In the genomic region with DNA sequence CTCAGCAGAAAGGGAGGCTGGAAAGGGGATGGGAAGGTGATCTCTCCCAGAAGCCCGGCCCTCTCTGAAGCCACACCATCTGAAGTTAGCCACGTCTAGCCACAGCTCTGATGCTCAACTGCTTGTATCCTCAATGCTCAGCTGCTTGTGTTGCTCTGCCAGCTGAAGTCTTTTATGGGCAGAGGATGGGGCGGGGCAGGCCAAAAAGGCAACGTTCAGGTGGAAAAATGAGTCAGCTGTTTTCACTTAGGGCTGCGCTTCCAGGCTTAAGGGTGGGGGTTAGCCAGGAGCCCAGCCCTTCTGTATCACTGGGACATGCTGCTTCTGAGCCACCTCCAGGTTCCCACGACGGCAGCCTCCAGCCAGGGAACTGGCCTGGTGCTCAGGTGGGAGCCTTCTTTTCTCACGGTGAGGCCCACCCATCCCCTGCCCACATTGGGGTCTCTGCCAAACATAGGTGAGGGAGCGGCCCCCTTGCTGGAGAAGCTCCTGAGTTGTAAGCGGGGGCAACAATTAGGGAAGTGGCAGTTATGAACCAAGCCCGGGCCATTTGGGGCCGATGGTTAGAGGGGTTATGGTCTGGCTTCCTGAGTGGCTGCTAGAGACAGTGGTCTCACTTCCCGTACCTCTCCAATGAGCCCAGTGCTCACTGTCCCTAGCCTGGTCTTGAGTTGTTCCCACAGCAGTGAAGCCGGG, we compare ENCODE assay signal across 16 cellular contexts. TPM values are rescaled to one million over a fixed set of nuclear protein-coding genes. Genes with fewer than 3 reads are reported as not detected.
DNase-seq lines count a peak whose midpoint lies in the region; ATAC-seq and TF ChIP-seq lines count a peak whose summit lies in the region.
"Had no signal": no experiment of that assay in that cellular context is flagged by ENCODE, and none has a peak within 500 bp of the region (broad histone marks: within the 10 kb centered on the region; RNA-seq: fewer than 3 reads in every experiment).

No MANE protein-coding gene starts in this region.

- H3K4me2 ChIP-seq in mesendoderm (ENCODE audit: low read length) = no peak overlapping the region

- TF ChIP-seq CTCF in VCaP (conservative IDR thresholded peaks at IDR 0.05) (no peak), mucosa of descending colon (IDR thresholded peaks at IDR 0.05) (no peak), WERI-Rb-1 (IDR thresholded peaks at IDR 0.05; ENCODE audit: low read depth, low read length) (no peak)

- H4K8ac ChIP-seq in mesendoderm (ENCODE audit: low read depth, low read length) = no peak overlapping the region

- H3K79me2 ChIP-seq in mesendoderm (ENCODE audit: control insufficient read depth, insufficient read depth, low read length) = no peaks in the 10 kb centered on the region

- intact Hi-C loops in mucosa of descending colon (cut with DNase I, micrococcal nuclease) = loop anchor here (10.0 kb wide), 2 partner anchors 144 to 174 kb away; no protein-coding TSS in a partner anchor

- no peak overlapping the region for H3K9ac ChIP-seq in mesendoderm (ENCODE audit: low read length)

- H2AK5ac ChIP-seq in mesendoderm (ENCODE audit: low read length) = no peak overlapping the region

- no peak overlapping the region for H3K18ac ChIP-seq in mesendoderm (ENCODE audit: low read length)

- no peak overlapping the region for H4K5ac ChIP-seq in mesendoderm (ENCODE audit: low read length)

- H3K9me3 ChIP-seq in mucosa of descending colon (no peaks in the 10 kb centered on the region), WERI-Rb-1 (ENCODE audit: severe bottlenecking) (no peaks in the 10 kb centered on the region)
- H3K9me3 ChIP-seq: ascending aorta had no signal

- H3K56ac ChIP-seq in mesendoderm (ENCODE audit: low read length) = no peak overlapping the region

- no peak overlapping the region for H3K4ac ChIP-seq in mesendoderm (ENCODE audit: low read depth, low read length)

- H3K4me3 ChIP-seq in mucosa of descending colon (no peak overlapping the region), mesendoderm (ENCODE audit: low read length) (no peak overlapping the region), WERI-Rb-1 (ENCODE audit: low read depth, low read length) (no peak overlapping the region)
- H3K4me3 ChIP-seq: ascending aorta had no signal

- no CpG with 5 or more reads among the region's 14 CpGs for WGBS in mesendoderm (ENCODE audit: extremely low coverage, insufficient coverage, low lambda C conversion rate)

- no peak overlapping the region for H3K23ac ChIP-seq in mesendoderm (ENCODE audit: low read length)

- no peak overlapping the region for H2BK15ac ChIP-seq in mesendoderm (replicated peaks; ENCODE audit: low read depth)

- H3K4me1 ChIP-seq in mucosa of descending colon (ENCODE audit: low read depth) (peaks cover 3% of the 10 kb centered on the region), mesendoderm (ENCODE audit: control insufficient read depth, low read depth, low read length) (peaks cover 1% of the 10 kb centered on the region)
- H3K4me1 ChIP-seq: ascending aorta had no signal

- in situ Hi-C loops in Caki2 (cut with HindIII; ENCODE audit: low pct_unique_long_range_greater_than_20kb, low sequenced_read_pairs) = no loop called here

- peak; percentile 78 for ATAC-seq in mucosa of descending colon

- no peak overlapping the region for H2BK120ac ChIP-seq in mesendoderm (ENCODE audit: low read depth, low read length)

- H3K27me3 ChIP-seq in mesendoderm (ENCODE audit: insufficient read depth, low read length, poor library complexity) = no peaks in the 10 kb centered on the region
- H3K27me3 ChIP-seq in WERI-Rb-1 (ENCODE audit: insufficient read depth, low read depth, severe bottlenecking) = no peaks in the 10 kb centered on the region
- H3K27me3 ChIP-seq: ascending aorta had no signal

- no peaks in the 10 kb centered on the region for H3K79me1 ChIP-seq in mesendoderm (ENCODE audit: low read length)

- H2BK5ac ChIP-seq in mesendoderm (ENCODE audit: low read length) = no peak overlapping the region

- H3K27ac ChIP-seq in VCaP (peak overlapping the region; percentile 40; the same call in 1 of the 2 replicates), mesendoderm (ENCODE audit: low read depth, low read length) (no peak overlapping the region), WERI-Rb-1 (no peak overlapping the region)
- H3K27ac ChIP-seq: ascending aorta, C4-2B had no signal

- H3K36me3 ChIP-seq in mucosa of descending colon (ENCODE audit: low read depth) (no peaks in the 10 kb centered on the region), mesendoderm (ENCODE audit: control insufficient read depth, insufficient read depth, low read length) (no peaks in the 10 kb centered on the region), WERI-Rb-1 (no peaks in the 10 kb centered on the region)
- H3K36me3 ChIP-seq: ascending aorta had no signal

- DNase-seq in Caki2 (ENCODE audit: low read depth) (peak; percentile 18), M059J (ENCODE audit: low read depth) (peak; percentile 20), mucosa of descending colon (peak in 2 of 3 donors; percentile 46 to 58), mesendoderm (no peak), WERI-Rb-1 (no peak), hepatic stellate cell (ENCODE audit: low spot score) (no peak), amniotic stem cell (lab: John Stamatoyannopoulos, UW) (no peak)
- DNase-seq: activated effector memory CD4-positive, alpha-beta T cell treated with anti-CD3 and anti-CD28 coated beads, Interleukin-2, amount 50 U/mL, for 16 hours; foreskin fibroblast; midbrain; stimulated activated CD8-positive, alpha-beta memory T cell treated with anti-CD3 and anti-CD28 coated beads, Interleukin-4, amount 100 ng/mL, for 48 hours had no signal

RNA-seq across cellular contexts. Expression of a gene that starts 44.8 kb away (rescaled TPM):
- not detected in 2 replicates for total RNA-seq in Caki2 (2014; rRNA removed; shearing (Covaris generic); ENCODE audit: low replicate concordance)
- total RNA-seq in M059J (2014; rRNA removed; shearing (Covaris generic)) = not detected in 2 replicates
- total RNA-seq in mucosa of descending colon = not detected
- polyA plus RNA-seq in mesendoderm (2013, experiment 1 of 2) = 0.03 TPM
- polyA plus RNA-seq in mesendoderm (2013, experiment 2 of 2) = not detected
- total RNA-seq: activated CD8-positive, alpha-beta T cell treated with anti-CD3 and anti-CD28 coated beads, Interleukin-2, amount 10 ng/mL, durations not matched to agents 7 days and 5 days; ascending aorta; NCI-H460 had no signal

RNA-seq across cellular contexts. Expression of a gene that starts 53.3 kb away (rescaled TPM):
- total RNA-seq in Caki2 (2014; rRNA removed; shearing (Covaris generic); ENCODE audit: low replicate concordance) = 7.3 and 29.9 TPM in 2 replicates
- 8.3 and 15.5 TPM in 2 replicates for total RNA-seq in M059J (2014; rRNA removed; shearing (Covaris generic))
- total RNA-seq in mucosa of descending colon = 10 to 100 TPM; 59.9 to 75.8 (median 69.8) TPM
- 25.3 TPM for polyA plus RNA-seq in mesendoderm (2013, experiment 1 of 2)
- polyA plus RNA-seq in mesendoderm (2013, experiment 2 of 2) = 25.6 TPM

Comparison
In these comparisons a context has a peak if more than half of its experiments do, and no peak if none do; other contexts are left out.
1. DNase-seq: peak in Caki2 (single experiment), M059J (single experiment) and mucosa of descending colon (2 of 3); none in mesendoderm (single experiment), WERI-Rb-1 (single experiment), hepatic stellate cell (single experiment) and amniotic stem cell (single experiment).